In genomic region chr16:11915644-11916523, GRCh38 we compare ENCODE assay signal across 8 cellular contexts. TPM values are rescaled to one million over a fixed set of nuclear protein-coding genes. Genes with fewer than 3 reads are reported as not detected.
DNase-seq lines count a peak whose midpoint lies in the region; ATAC-seq and TF ChIP-seq lines count a peak whose summit lies in the region.

Gene GSPT1, minus strand, starts transcription at chr16:11915956. Its CDS starts 236 bp downstream, at chr16:11915720.

- H3K27me3 ChIP-seq in breast epithelium = no peaks in the 10 kb centered on the region

- CTCF ChIA-PET in AG04449 (lab: Yijun Ruan, JAX) = interaction anchor here (2.5 kb wide), 1 partner anchor 152 kb away, joined by 11 read pairs; no protein-coding TSS in a partner anchor

- peaks cover 4 to 13% of the 10 kb centered on the region in 2 donors for H3K4me1 ChIP-seq in breast epithelium

- POLR2A ChIA-PET in AG04449 (lab: Yijun Ruan, JAX) = interaction anchor here (0.7 to 1.3 kb wide), 4 partner anchors 33 to 731 kb away, joined by 3 to 6 read pairs (median 3); partner anchors contain the start of gene SNX29

- TF ChIP-seq POLR2A in breast epithelium (IDR thresholded peaks at IDR 0.05) = peak; percentile 53

- H3K27ac ChIP-seq in VCaP (peak within 1 kb of the TSS; percentile 93), breast epithelium (peak within 1 kb of the TSS; percentile 91 to 96), skin epidermis (peak within 1 kb of the TSS; percentile 80 to 98 (median 93))

- DNase-seq in AG04449 (ENCODE audit: low read depth, low spot score) (peak; percentile 83), NCI-H2196 treated with DMSO at 0.1 percent for 48 hours (lab: John Stamatoyannopoulos, UW; ENCODE audit: unreplicated experiment) (peak; percentile 97), breast epithelium (ENCODE audit: low spot score in 2 of 2) (peak; percentile 98 to 99)

- peak; percentile 85 for ATAC-seq in GM18868 (IDR thresholded peaks at IDR 0.05; ENCODE audit: unreplicated experiment)
- ATAC-seq in HG03108 (IDR thresholded peaks at IDR 0.05; ENCODE audit: unreplicated experiment) = peak; percentile 79

- H3K9me3 ChIP-seq in breast epithelium = no peaks in the 10 kb centered on the region
- H3K9me3 ChIP-seq in iPS-18c (ENCODE audit: control insufficient read depth, insufficient read depth, low read length) = no peaks in the 10 kb centered on the region

- no peaks in the 10 kb centered on the region for H3K36me3 ChIP-seq in breast epithelium

- no peak for TF ChIP-seq CTCF in AG04449 (IDR thresholded peaks at IDR 0.05; ENCODE audit: insufficient read depth, low read length, missing control alignments)
- no peak for TF ChIP-seq CTCF in VCaP (conservative IDR thresholded peaks at IDR 0.05)
- TF ChIP-seq CTCF in breast epithelium (IDR thresholded peaks at IDR 0.05) = peak; percentile 42 to 81 (median 60)

- intact Hi-C loops in breast epithelium (cut with DNase I; ENCODE audit: low total_unique reads) = no loop called here

- H3K4me3 ChIP-seq in AG04449 (ENCODE audit: low read depth, low read length) (peak within 1 kb of the TSS; percentile 89), breast epithelium (peak within 1 kb of the TSS; percentile 82 to 98 (median 95)), iPS-18c (ENCODE audit: insufficient read depth, low read depth, low read length) (peak within 1 kb of the TSS; percentile 84), skin epidermis (peak within 1 kb of the TSS; percentile 62 to 99 (median 94))

RNA-seq across cellular contexts. Expression of gene GSPT1, which starts in this region (rescaled TPM):
- 10 to 100 TPM; 61.3 to 68.5 (median 67.6) TPM for total RNA-seq in breast epithelium

Comparison
In these comparisons a context has a peak if more than half of its experiments do, and no peak if none do; other contexts are left out.
1. Peak in every context shown above with its lines: DNase-seq, ATAC-seq, H3K4me3 ChIP-seq and H3K27ac ChIP-seq.
2. CTCF ChIP-seq: peak in breast epithelium (3 of 3); none in AG04449 (single experiment) and VCaP (single experiment).